In genomic region chr22:49852898-49853894, GRCh38 we compare ENCODE assay signal across 8 cellular contexts.
DNase-seq lines count a peak whose midpoint lies in the region; ATAC-seq and TF ChIP-seq lines count a peak whose summit lies in the region.

A gene with protein sequence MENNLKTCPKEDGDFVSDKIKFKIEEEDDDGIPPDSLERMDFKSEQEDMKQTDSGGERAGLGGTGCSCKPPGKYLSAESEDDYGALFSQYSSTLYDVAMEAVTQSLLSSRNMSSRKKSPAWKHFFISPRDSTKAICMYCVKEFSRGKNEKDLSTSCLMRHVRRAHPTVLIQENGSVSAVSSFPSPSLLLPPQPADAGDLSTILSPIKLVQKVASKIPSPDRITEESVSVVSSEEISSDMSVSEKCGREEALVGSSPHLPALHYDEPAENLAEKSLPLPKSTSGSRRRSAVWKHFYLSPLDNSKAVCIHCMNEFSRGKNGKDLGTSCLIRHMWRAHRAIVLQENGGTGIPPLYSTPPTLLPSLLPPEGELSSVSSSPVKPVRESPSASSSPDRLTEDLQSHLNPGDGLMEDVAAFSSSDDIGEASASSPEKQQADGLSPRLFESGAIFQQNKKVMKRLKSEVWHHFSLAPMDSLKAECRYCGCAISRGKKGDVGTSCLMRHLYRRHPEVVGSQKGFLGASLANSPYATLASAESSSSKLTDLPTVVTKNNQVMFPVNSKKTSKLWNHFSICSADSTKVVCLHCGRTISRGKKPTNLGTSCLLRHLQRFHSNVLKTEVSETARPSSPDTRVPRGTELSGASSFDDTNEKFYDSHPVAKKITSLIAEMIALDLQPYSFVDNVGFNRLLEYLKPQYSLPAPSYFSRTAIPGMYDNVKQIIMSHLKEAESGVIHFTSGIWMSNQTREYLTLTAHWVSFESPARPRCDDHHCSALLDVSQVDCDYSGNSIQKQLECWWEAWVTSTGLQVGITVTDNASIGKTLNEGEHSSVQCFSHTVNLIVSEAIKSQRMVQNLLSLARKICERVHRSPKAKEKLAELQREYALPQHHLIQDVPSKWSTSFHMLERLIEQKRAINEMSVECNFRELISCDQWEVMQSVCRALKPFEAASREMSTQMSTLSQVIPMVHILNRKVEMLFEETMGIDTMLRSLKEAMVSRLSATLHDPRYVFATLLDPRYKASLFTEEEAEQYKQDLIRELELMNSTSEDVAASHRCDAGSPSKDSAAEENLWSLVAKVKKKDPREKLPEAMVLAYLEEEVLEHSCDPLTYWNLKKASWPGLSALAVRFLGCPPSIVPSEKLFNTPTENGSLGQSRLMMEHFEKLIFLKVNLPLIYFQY (plus strand): TSS chr22:49853844. CDS start chr22:49883663, 29,819 bp downstream.

- DNase-seq in AML-193 (lab: John Stamatoyannopoulos, UW) (peak; percentile 95 to 96), NCI-H510A (lab: John Stamatoyannopoulos, UW) (peak; percentile 79), cerebellar nuclear complex (lab: John Stamatoyannopoulos, UW) (peak; percentile 27 to 84), islet precursor cell (peak; percentile 98)
- peak; percentile 99 for DNase-seq in activated CD4-positive, alpha-beta T cell treated with anti-CD3 and anti-CD28 coated beads for 1 hour
- DNase-seq in stimulated activated CD4-positive, alpha-beta T cell treated with anti-CD3 and anti-CD28 coated beads, Interleukin-12 subunit alpha, Interleukin-12 subunit beta, amount 100 ng/mL, for 4 hours = peak; percentile 99

- peak; percentile 84 for TF ChIP-seq POLR2A in GM19099 (IDR thresholded peaks at IDR 0.05; ENCODE audit: extremely low read depth, insufficient read length, low read depth)

- peak; percentile 67 for ATAC-seq in HG03378 (IDR thresholded peaks at IDR 0.05; ENCODE audit: unreplicated experiment)

Comparison
In these comparisons a context has a peak if more than half of its experiments do, and no peak if none do; other contexts are left out.
1. Peak in every context shown above with its lines: DNase-seq and ATAC-seq.